8 cellular contexts compared by ENCODE assay signal in the genomic region with DNA sequence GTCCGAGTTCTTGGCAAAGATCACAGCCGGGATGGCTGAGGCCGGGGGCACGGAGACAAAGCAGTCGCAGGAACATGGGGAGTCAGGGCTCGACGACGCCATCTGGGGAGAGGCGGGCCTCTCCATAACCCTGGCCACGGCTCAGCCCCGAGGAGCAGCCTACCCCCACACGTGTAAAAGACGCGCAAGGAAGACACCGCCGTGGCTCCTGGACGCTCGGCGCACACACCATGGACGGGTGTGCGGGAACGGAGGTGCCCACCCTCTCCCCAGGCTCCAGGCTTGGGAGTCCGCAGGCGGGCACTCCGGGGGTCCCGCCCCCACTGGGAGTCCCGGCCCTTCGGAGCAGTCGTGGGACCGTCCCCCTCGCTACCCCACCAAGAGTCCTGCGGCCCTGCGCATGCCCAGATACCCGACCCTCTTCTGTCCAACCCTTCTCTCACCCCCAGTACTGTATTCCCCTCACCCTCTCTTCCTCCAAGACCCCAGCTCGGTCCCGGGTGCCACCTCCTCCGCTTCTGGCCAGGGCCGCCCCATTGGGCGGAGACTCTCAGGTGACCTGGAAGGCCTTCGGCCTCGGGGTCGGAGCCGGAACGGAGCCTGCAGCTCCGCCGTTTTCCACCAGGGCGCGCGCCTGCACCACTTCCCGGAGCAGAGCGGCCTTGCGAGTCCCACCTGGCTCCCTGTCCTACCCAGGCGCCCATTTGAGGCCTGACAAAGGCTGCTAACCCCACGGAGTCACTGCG. TPM values are rescaled to one million over a fixed set of nuclear protein-coding genes. Genes with fewer than 3 reads are reported as not detected.
A peak's percentile ranks its signal among the peaks of the same experiment; 100 is the strongest.
DNase-seq lines count a peak whose midpoint lies in the region; ATAC-seq and TF ChIP-seq lines count a peak whose summit lies in the region.

SCRN2 (minus strand) TSS at position 532 of the 746 bp plus-strand sequence; CDS start at position 102, 430 bp downstream.

- intact Hi-C loops in activated naive CD4-positive, alpha-beta T cell treated with anti-CD3 and anti-CD28 coated beads for 36 hours (cut with micrococcal nuclease), result loop anchor here (2.0 to 10.0 kb wide), 2 partner anchors 178 to 264 kb away; partner anchors contain the start of genes CBX1 and SNX11
- intact Hi-C loops in testis (cut with DNase I; ENCODE audit: low total_unique reads), result loop anchor here (5.0 kb wide), 1 partner anchor 46 kb away; no protein-coding TSS in a partner anchor

- 0 out of 2 replicates have a peak, but pooled peaks cover 5% of the 10 kb centered on the region for H3K79me2 ChIP-seq in MM.1S (ENCODE audit: low read length)

- peak within 1 kb of the TSS; percentile 58 for H2AFZ ChIP-seq in MM.1S (ENCODE audit: low read length)

- H3K27ac Mint-ChIP-seq in activated naive CD4-positive, alpha-beta T cell treated with anti-CD3 and anti-CD28 coated beads for 36 hours, result peak within 1 kb of the TSS; percentile 85

- H3K9me3 ChIP-seq in MM.1S (replicated peaks; ENCODE audit: insufficient read depth, low read length) (no peaks in the 10 kb centered on the region), testis (no peaks in the 10 kb centered on the region)

- peak within 1 kb of the TSS; percentile 91 for H3K4me2 ChIP-seq in MM.1S (ENCODE audit: low read depth, low read length)

- H3K36me3 ChIP-seq in MM.1S (replicated peaks; ENCODE audit: insufficient read depth, low read length) (no peaks in the 10 kb centered on the region), testis (ENCODE audit: low read depth, missing control alignments) (no peaks in the 10 kb centered on the region)

- peaks cover 6% of the 10 kb centered on the region; the same call in 1 of the 2 replicates for H3F3A ChIP-seq in MM.1S (ENCODE audit: insufficient read depth, low read length)

- peak within 1 kb of the TSS; percentile 90 for H3K4me3 ChIP-seq in MM.1S (ENCODE audit: low read length)
- peak within 1 kb of the TSS; percentile 73 to 76 for H3K4me3 ChIP-seq in testis

- H3K27ac ChIP-seq in MM.1S (ENCODE audit: low read length) (peak within 1 kb of the TSS; percentile 13; the same call in 1 of the 2 replicates), testis (peak within 1 kb of the TSS; percentile 60 to 66)

- peaks cover 12% of the 10 kb centered on the region for H3K27me3 Mint-ChIP-seq in activated naive CD4-positive, alpha-beta T cell treated with anti-CD3 and anti-CD28 coated beads for 36 hours (ENCODE audit: low read depth)

- peak within 1 kb of the TSS; percentile 55 for H3K9ac ChIP-seq in MM.1S (ENCODE audit: low read length)

- no peaks in the 10 kb centered on the region for H3K9me3 Mint-ChIP-seq in activated naive CD4-positive, alpha-beta T cell treated with anti-CD3 and anti-CD28 coated beads for 36 hours

- peak; percentile 82 for DNase-seq in EL
- peak; percentile 85 for DNase-seq in GOT3 (lab: John Stamatoyannopoulos, UW)
- DNase-seq in MM.1S, result peak; percentile 91
- DNase-seq in SK-N-DZ (ENCODE audit: low spot score), result peak; percentile 95
- DNase-seq in activated naive CD4-positive, alpha-beta T cell treated with anti-CD3 and anti-CD28 coated beads for 36 hours, result peak; percentile 93
- peak; percentile 74 for DNase-seq in globus pallidus (ENCODE audit: low spot score)
- DNase-seq in omental fat pad (ENCODE audit: low spot score), result peak; percentile 76
- peak; percentile 92 for DNase-seq in testis

- no peaks in the 10 kb centered on the region for H3K9me2 ChIP-seq in MM.1S (replicated peaks; ENCODE audit: insufficient read depth, low read length)

- peak; percentile 86 for ATAC-seq in omental fat pad (ENCODE audit: low FRiP score)

- TF ChIP-seq CTCF in MM.1S (IDR thresholded peaks at IDR 0.05; ENCODE audit: low read length), result peak; percentile 92
- peak in 2 of 3 donors; percentile 56 to 96 for TF ChIP-seq CTCF in omental fat pad (IDR thresholded peaks at IDR 0.05)
- peak; percentile 94 to 98 (median 95) for TF ChIP-seq CTCF in testis (IDR thresholded peaks at IDR 0.05)

- no peak for TF ChIP-seq POLR2A in testis (IDR thresholded peaks at IDR 0.05)

- H3K4me1 ChIP-seq in MM.1S (ENCODE audit: low read length) (peaks cover 16% of the 10 kb centered on the region), testis (peaks cover 18% of the 10 kb centered on the region)

- 0% methylated on average over 8 to 32 of the region's 55 CpGs for WGBS in testis, 2 donors

- H3K36me3 Mint-ChIP-seq in activated naive CD4-positive, alpha-beta T cell treated with anti-CD3 and anti-CD28 coated beads for 36 hours (ENCODE audit: low read depth), result peaks cover 1% of the 10 kb centered on the region

- no peaks in the 10 kb centered on the region for H4K20me1 ChIP-seq in MM.1S (ENCODE audit: insufficient read depth, low read length)

- CTCF ChIA-PET in activated naive CD4-positive, alpha-beta T cell treated with anti-CD3 and anti-CD28 coated beads for 36 hours (lab: Charles Lee), result interaction anchor here (0.6 to 14.9 kb wide), 20 partner anchors 9 to 1504 kb away, joined by 3 to 460 read pairs (median 4); partner anchors contain the start of genes CDK5RAP3, LRRC46, MRPL10 and SP2

- peaks cover 35% of the 10 kb centered on the region for H3K4me1 Mint-ChIP-seq in activated naive CD4-positive, alpha-beta T cell treated with anti-CD3 and anti-CD28 coated beads for 36 hours (ENCODE audit: low read depth)

- peak within 1 kb of the TSS; percentile 100 for H3K4me3 Mint-ChIP-seq in activated naive CD4-positive, alpha-beta T cell treated with anti-CD3 and anti-CD28 coated beads for 36 hours

- H3K27me3 ChIP-seq in MM.1S (replicated peaks; ENCODE audit: insufficient read depth, low read length), result peaks cover 14% of the 10 kb centered on the region
- H3K27me3 ChIP-seq in testis, result no peaks in the 10 kb centered on the region

RNA-seq across cellular contexts. Expression of gene SCRN2, which starts in this region (rescaled TPM):
- 49.6 and 54.0 TPM in 2 replicates for polyA plus RNA-seq in SK-N-DZ (2014; cell fraction: cytosol; rRNA removed)
- 255 and 271 TPM in 2 replicates for polyA plus RNA-seq in SK-N-DZ (2014; cell fraction: nucleus; rRNA removed)
- 10 to 100 TPM; 15.1 to 16.3 TPM for total RNA-seq in activated naive CD4-positive, alpha-beta T cell treated with anti-CD3 and anti-CD28 coated beads for 36 hours
- total RNA-seq in omental fat pad (10 to 100 TPM; 43.6 to 72.6 (median 60.3) TPM), testis (10 to 100 TPM; 31.0 to 38.0 TPM)
- 25.6 TPM for polyA plus RNA-seq in testis (ENCODE audit: insufficient read depth, low read depth, low replicate concordance)

Comparison
In these comparisons a context has a peak if more than half of its experiments do, and no peak if none do; other contexts are left out.
1. Peak in every context shown above with its lines: DNase-seq, ATAC-seq, H3K4me3 ChIP-seq and H3K27ac ChIP-seq.